Comparison of ENCODE assay signal across 1 cellular context in genomic region chr16:1501630-1502029, GRCh38.
A peak's percentile ranks its signal among the peaks of the same experiment; 100 is the strongest.
TF ChIP-seq lines count a peak whose summit lies in the region.

No MANE protein-coding gene starts in this region.

TF ChIP-seq in HepG2, 621 proteins besides CTCF, POLR2A, EP300 and RAD21:
- no peak for TF ChIP-seq ZNF572 (CRISPR knock-in tag; IDR thresholded peaks at IDR 0.05)
- no peak for TF ChIP-seq ZFAT (CRISPR knock-in tag; conservative IDR thresholded peaks at IDR 0.05)
- no peak for TF ChIP-seq NCOA1 (CRISPR knock-in tag; IDR thresholded peaks at IDR 0.05)
- TF ChIP-seq ZNF367 (CRISPR knock-in tag; IDR thresholded peaks at IDR 0.05; ENCODE audit: borderline replicate concordance): no peak
- TF ChIP-seq ZMYM4 (CRISPR knock-in tag; IDR thresholded peaks at IDR 0.05): no peak
- no peak for TF ChIP-seq MAFG (CRISPR knock-in tag; IDR thresholded peaks at IDR 0.05)
- peak; percentile 48 for TF ChIP-seq AGO2 (optimal IDR thresholded peaks at IDR 0.05; ENCODE audit: low read depth, low read length)
- TF ChIP-seq ZNF639 (CRISPR knock-in tag; conservative IDR thresholded peaks at IDR 0.05): no peak
